Comparison of ENCODE assay signal across 8 cellular contexts in the genomic region with DNA sequence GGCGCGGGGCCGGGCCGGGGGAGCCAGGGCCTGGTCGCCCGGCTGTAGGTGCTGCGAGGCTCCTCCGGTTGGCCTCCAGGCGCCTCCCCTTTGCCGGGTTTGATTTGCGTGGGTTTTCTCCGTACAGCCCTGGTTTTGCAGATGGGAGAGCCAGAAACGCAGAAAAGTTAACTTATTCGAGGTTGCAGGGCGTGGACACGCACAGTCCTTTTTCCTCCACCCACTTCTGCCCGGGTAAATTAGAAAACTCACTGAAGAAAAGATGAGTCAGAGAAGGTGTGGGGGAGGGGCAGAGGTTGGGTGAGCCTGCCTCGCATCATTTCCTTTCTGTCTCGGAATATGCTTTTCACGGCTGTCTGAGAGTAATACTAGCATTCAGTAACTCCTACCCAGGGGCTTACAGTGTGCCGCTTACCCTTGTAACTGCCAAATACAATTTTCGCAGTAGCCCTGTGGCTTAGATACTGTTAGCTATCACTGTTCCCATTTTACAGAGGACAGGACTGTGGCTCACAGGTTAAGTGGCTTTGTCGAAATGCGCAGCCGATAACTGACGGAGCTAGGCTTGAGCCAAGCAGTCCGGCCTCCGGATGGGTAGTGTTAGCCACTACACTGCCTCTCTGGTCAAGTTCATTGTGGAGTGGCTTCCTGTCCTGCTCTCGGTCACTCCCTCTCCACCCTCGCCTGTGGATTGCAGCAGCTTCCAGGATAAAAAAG. TPM values are rescaled to one million over a fixed set of nuclear protein-coding genes. Genes with fewer than 3 reads are reported as not detected.
A peak's percentile ranks its signal among the peaks of the same experiment; 100 is the strongest.
DNase-seq lines count a peak whose midpoint lies in the region; ATAC-seq and TF ChIP-seq lines count a peak whose summit lies in the region.

No MANE protein-coding gene starts in this region.

- H3K9ac ChIP-seq in adipocyte (ENCODE audit: low read length), result peak overlapping the region; percentile 100

- peaks cover 27 to 57% (median 42%) of the 10 kb centered on the region in 4 donors for H3K4me1 Mint-ChIP-seq in CD4-positive, alpha-beta memory T cell

- H3K9me3 Mint-ChIP-seq in CD4-positive, alpha-beta memory T cell, result no peaks in the 10 kb centered on the region

- intact Hi-C loops in CD4-positive, alpha-beta memory T cell (cut with micrococcal nuclease), result loop anchor here (1.0 to 5.0 kb wide), 3 partner anchors 66 to 1248 kb away; a partner anchor contains a TSS
- intact Hi-C loops in uterus (cut with DNase I; ENCODE audit: low total_unique reads), result no loop called here

- H3K36me3 ChIP-seq in CD4-positive, alpha-beta memory T cell (ENCODE audit: insufficient read depth, low read length), result peaks cover 32% of the 10 kb centered on the region
- H3K36me3 ChIP-seq in adipocyte (ENCODE audit: control insufficient read depth, insufficient read depth, low read length, severe bottlenecking) (peaks cover 28% of the 10 kb centered on the region), right atrium auricular region (peaks cover 15% of the 10 kb centered on the region), uterus (no peaks in the 10 kb centered on the region)

- peaks cover 23 to 49% of the 10 kb centered on the region in 2 donors for H3K36me3 Mint-ChIP-seq in CD4-positive, alpha-beta memory T cell

- H3K4me3 ChIP-seq in CD4-positive, alpha-beta memory T cell (ENCODE audit: low read length in 2 of 2), result peak overlapping the region; percentile 90 to 100
- H3K4me3 ChIP-seq in adipocyte (ENCODE audit: low read length) (peak overlapping the region; percentile 98), right atrium auricular region (peak overlapping the region; percentile 86 to 99), uterus (peak overlapping the region; percentile 66 to 90)

- H3K4me3 Mint-ChIP-seq in CD4-positive, alpha-beta memory T cell, result peak overlapping the region; percentile 91 to 97 (median 96)

- TF ChIP-seq POLR2A in uterus (IDR thresholded peaks at IDR 0.05), result no peak

- peaks cover 48% of the 10 kb centered on the region for H3K4me1 ChIP-seq in CD4-positive, alpha-beta memory T cell (ENCODE audit: insufficient read depth, low read length)
- H3K4me1 ChIP-seq in adipocyte (ENCODE audit: control insufficient read depth, insufficient read depth, low read length), result peaks cover 33% of the 10 kb centered on the region
- peaks cover 0 to 30% of the 10 kb centered on the region in 2 donors for H3K4me1 ChIP-seq in right atrium auricular region
- peaks cover 0 to 18% of the 10 kb centered on the region in 2 donors for H3K4me1 ChIP-seq in uterus

- no peaks in the 10 kb centered on the region for H3K27me3 ChIP-seq in CD4-positive, alpha-beta memory T cell (ENCODE audit: insufficient read depth, low read length)
- no peaks in the 10 kb centered on the region for H3K27me3 ChIP-seq in adipocyte (replicated peaks; ENCODE audit: control insufficient read depth, insufficient read depth, low read length)
- no peaks in the 10 kb centered on the region for H3K27me3 ChIP-seq in right atrium auricular region
- no peaks in the 10 kb centered on the region for H3K27me3 ChIP-seq in uterus

- peak overlapping the region; percentile 95 to 100 (median 98) for H3K27ac Mint-ChIP-seq in CD4-positive, alpha-beta memory T cell

- POLR2A ChIA-PET in CD4-positive, alpha-beta memory T cell (lab: Charles Lee; ENCODE audit: partially characterized antibody), result interaction anchor here (0.7 to 2.1 kb wide), 5 partner anchors 8 to 69 kb away, joined by 3 to 22 read pairs (median 3); a partner anchor contains a TSS

- TF ChIP-seq CTCF in right atrium auricular region (IDR thresholded peaks at IDR 0.05) (no peak), uterus (IDR thresholded peaks at IDR 0.05) (no peak)

- no peaks in the 10 kb centered on the region for H3K9me3 ChIP-seq in CD4-positive, alpha-beta memory T cell (ENCODE audit: control insufficient read depth in 1 of 2, low read length in 2 of 2)
- no peaks in the 10 kb centered on the region for H3K9me3 ChIP-seq in adipocyte (ENCODE audit: control insufficient read depth, low read length)
- no peaks in the 10 kb centered on the region for H3K9me3 ChIP-seq in right atrium auricular region
- H3K9me3 ChIP-seq in uterus, result no peaks in the 10 kb centered on the region

- peak; percentile 84 to 97 (median 86) for DNase-seq in CD4-positive, alpha-beta memory T cell
- DNase-seq in HS-5 (ENCODE audit: low read depth) (peak; percentile 81), SW480 (ENCODE audit: low spot score) (peak; percentile 83), adipocyte (ENCODE audit: low read depth) (peak; percentile 92), right atrium auricular region (ENCODE audit: low spot score) (peak; percentile 77), renal cortical epithelial cell (ENCODE audit: low read depth) (peak; percentile 85), uterus (peak; percentile 55 to 81)

- ATAC-seq in GM19455 (IDR thresholded peaks at IDR 0.05; ENCODE audit: unreplicated experiment), result peak; percentile 35

- H3K27me3 Mint-ChIP-seq in CD4-positive, alpha-beta memory T cell, result no peaks in the 10 kb centered on the region

- CTCF ChIA-PET in CD4-positive, alpha-beta memory T cell (lab: Charles Lee; ENCODE audit: partially characterized antibody), result interaction anchor here (1.0 to 1.9 kb wide), 3 partner anchors 8 to 67 kb away, joined by 3 to 5 read pairs (median 4); no protein-coding TSS in a partner anchor

- H3K27ac ChIP-seq in CD4-positive, alpha-beta memory T cell (ENCODE audit: low read depth, low read length), result peak overlapping the region; percentile 95
- peak overlapping the region; percentile 92 for H3K27ac ChIP-seq in right atrium auricular region
- H3K27ac ChIP-seq in uterus, result peak overlapping the region; percentile 78 to 87

RNA-seq across cellular contexts. Expression of a gene that starts 0.8 kb away (rescaled TPM):
- total RNA-seq in CD4-positive, alpha-beta memory T cell, result 10 to 100 TPM; 43.6 to 48.0 TPM
- polyA plus RNA-seq in CD4-positive, alpha-beta memory T cell, result 10 to 100 TPM; 19.2 to 24.7 TPM
- total RNA-seq in right atrium auricular region (10 to 100 TPM in 1 of 2 donors, 1 to 10 TPM in 1; 7.1 to 11.1 TPM), renal cortical epithelial cell (57.4 and 79.0 TPM in 2 replicates), uterus (10 to 100 TPM; 11.5 to 34.6 (median 19.2) TPM)

Comparison
In these comparisons a context has a peak if more than half of its experiments do, and no peak if none do; other contexts are left out.
1. Peak in every context shown above with its lines: DNase-seq, ATAC-seq, H3K4me3 ChIP-seq and H3K27ac ChIP-seq.